Comparison of ENCODE assay signal across 8 cellular contexts in genomic region chr6:98844244-98845161, GRCh38. TPM values are rescaled to one million over a fixed set of nuclear protein-coding genes. Genes with fewer than 3 reads are reported as not detected.
A peak's percentile ranks its signal among the peaks of the same experiment; 100 is the strongest.
DNase-seq lines count a peak whose midpoint lies in the region; ATAC-seq, FAIRE-seq and TF ChIP-seq lines count a peak whose summit lies in the region.

No MANE protein-coding gene starts in this region.

- no peak for DNase-seq in cardiac fibroblast (ENCODE audit: low read depth in 2 of 2)
- DNase-seq in natural killer cell treated with Interleukin-12 subunit alpha and Interleukin-12 subunit beta and Interleukin-15 and Interleukin-18, amount 100 ng/mL, for 72 hours (ENCODE audit: low spot score), result no peak
- DNase-seq in stimulated activated CD4-positive, alpha-beta T cell treated with anti-CD3 and anti-CD28 coated beads, Interleukin-4, amount 100 ng/mL, for 24 hours, result no peak
- no peak for DNase-seq in D721Med (ENCODE audit: insufficient read length, low spot score)
- no peak for DNase-seq in stimulated activated CD4-positive, alpha-beta T cell treated with anti-CD3 and anti-CD28 coated beads, Interleukin-2, amount 100 ng/mL, for 24 hours

- H3K4me3 Mint-ChIP-seq in natural killer cell treated with Interleukin-12 subunit alpha and Interleukin-12 subunit beta and Interleukin-15 and Interleukin-18, amount 100 ng/mL, for 72 hours, result peak overlapping the region; percentile 47

- H3K27ac ChIP-seq in BLaER1 treated with 17β-estradiol and CSF1 and Interleukin-3, amounts not matched to agents 10 nM and 100 nM, result no peak overlapping the region
- H3K27ac ChIP-seq in HUES48 (ENCODE audit: low read depth, low read length), result no peak overlapping the region

- peaks cover 0 to 10% (median 0%) of the 10 kb centered on the region in 11 experiments; a peak in 4 of 22 replicates for H3K9me3 ChIP-seq in BLaER1 treated with 17β-estradiol and CSF1 and Interleukin-3, amounts not matched to agents 10 nM and 100 nM (replicated peaks in 1 of 11)
- H3K9me3 ChIP-seq in HUES48 (ENCODE audit: control insufficient read depth, insufficient read depth, low read length), result no peaks in the 10 kb centered on the region

- peaks cover 98 to 100% (median 100%) of the 10 kb centered on the region in 11 experiments for H3K27me3 ChIP-seq in BLaER1 treated with 17β-estradiol and CSF1 and Interleukin-3, amounts not matched to agents 10 nM and 100 nM
- H3K27me3 ChIP-seq in HUES48 (ENCODE audit: control insufficient read depth, insufficient read depth, low read length), result peaks cover 98% of the 10 kb centered on the region

- H3K27me3 Mint-ChIP-seq in natural killer cell treated with Interleukin-12 subunit alpha and Interleukin-12 subunit beta and Interleukin-15 and Interleukin-18, amount 100 ng/mL, for 72 hours, result peaks cover 63 to 81% of the 10 kb centered on the region in 2 donors

- H3K36me3 ChIP-seq in BLaER1 treated with 17β-estradiol and CSF1 and Interleukin-3, amounts not matched to agents 10 nM and 100 nM, result no peaks in the 10 kb centered on the region
- no peaks in the 10 kb centered on the region for H3K36me3 ChIP-seq in HUES48 (ENCODE audit: control insufficient read depth, insufficient read depth, low read length)

- FAIRE-seq in D721Med (lab: Jason Lieb, UNC), result no peak

- H3K4me1 ChIP-seq in BLaER1 treated with 17β-estradiol and CSF1 and Interleukin-3, amounts not matched to agents 10 nM and 100 nM, result peaks cover 0 to 24% (median 13%) of the 10 kb centered on the region in 10 experiments; a peak in 15 of 20 replicates
- peaks cover 14% of the 10 kb centered on the region for H3K4me1 ChIP-seq in HUES48 (ENCODE audit: control insufficient read depth, insufficient read depth, low read length)

- H3K4me1 Mint-ChIP-seq in natural killer cell treated with Interleukin-12 subunit alpha and Interleukin-12 subunit beta and Interleukin-15 and Interleukin-18, amount 100 ng/mL, for 72 hours (ENCODE audit: low read depth in 2 of 2), result peaks cover 7% of the 10 kb centered on the region in 2 donors

- no peak for TF ChIP-seq CTCF in cardiac fibroblast (IDR thresholded peaks at IDR 0.05; ENCODE audit: low read depth, low read length)
- no peak for TF ChIP-seq CTCF in D721Med (IDR thresholded peaks at IDR 0.05; ENCODE audit: insufficient read depth, missing control alignments)

- peak overlapping the region; percentile 63 to 92 (median 76) for H3K4me2 ChIP-seq in BLaER1 treated with 17β-estradiol and CSF1 and Interleukin-3, amounts not matched to agents 10 nM and 100 nM

- no peak overlapping the region for H3K27ac Mint-ChIP-seq in natural killer cell treated with Interleukin-12 subunit alpha and Interleukin-12 subunit beta and Interleukin-15 and Interleukin-18, amount 100 ng/mL, for 72 hours

- no peak for ATAC-seq in natural killer cell treated with Interleukin-12 subunit alpha and Interleukin-12 subunit beta and Interleukin-15 and Interleukin-18, amount 100 ng/mL, for 72 hours
- no peak for ATAC-seq in HG02623 (IDR thresholded peaks at IDR 0.05; ENCODE audit: unreplicated experiment)

- H4K20me1 ChIP-seq in BLaER1 treated with 17β-estradiol and CSF1 and Interleukin-3, amounts not matched to agents 10 nM and 100 nM, result peaks cover 0 to 99% (median 88%) of the 10 kb centered on the region in 11 experiments; a peak in 19 of 22 replicates

- peak overlapping the region; percentile 39 to 61 (median 47); a peak in 17 of 20 replicates for H3K4me3 ChIP-seq in BLaER1 treated with 17β-estradiol and CSF1 and Interleukin-3, amounts not matched to agents 10 nM and 100 nM
- peak overlapping the region; percentile 56 for H3K4me3 ChIP-seq in HUES48 (ENCODE audit: low read depth, low read length)
- H3K4me3 ChIP-seq in cardiac fibroblast (replicated peaks in 1 of 2; ENCODE audit: low read depth in 2 of 2, low read length in 2 of 2), result peak overlapping the region; percentile 11 to 26

- no peak overlapping the region; a peak in 1 of 22 replicates for H3K9ac ChIP-seq in BLaER1 treated with 17β-estradiol and CSF1 and Interleukin-3, amounts not matched to agents 10 nM and 100 nM
- H3K9ac ChIP-seq in HUES48 (ENCODE audit: low read depth, low read length), result no peak overlapping the region

- H3K36me3 Mint-ChIP-seq in natural killer cell treated with Interleukin-12 subunit alpha and Interleukin-12 subunit beta and Interleukin-15 and Interleukin-18, amount 100 ng/mL, for 72 hours, result no peaks in the 10 kb centered on the region

- H3K9me3 Mint-ChIP-seq in natural killer cell treated with Interleukin-12 subunit alpha and Interleukin-12 subunit beta and Interleukin-15 and Interleukin-18, amount 100 ng/mL, for 72 hours, result no peaks in the 10 kb centered on the region

RNA-seq across cellular contexts. Expression of gene POU3F2, which starts 10.1 kb away (rescaled TPM):
- total RNA-seq in natural killer cell treated with Interleukin-12 subunit alpha and Interleukin-12 subunit beta and Interleukin-15 and Interleukin-18, amount 100 ng/mL, for 72 hours, result not detected
